25 cellular contexts compared by ENCODE assay signal in the genomic region with DNA sequence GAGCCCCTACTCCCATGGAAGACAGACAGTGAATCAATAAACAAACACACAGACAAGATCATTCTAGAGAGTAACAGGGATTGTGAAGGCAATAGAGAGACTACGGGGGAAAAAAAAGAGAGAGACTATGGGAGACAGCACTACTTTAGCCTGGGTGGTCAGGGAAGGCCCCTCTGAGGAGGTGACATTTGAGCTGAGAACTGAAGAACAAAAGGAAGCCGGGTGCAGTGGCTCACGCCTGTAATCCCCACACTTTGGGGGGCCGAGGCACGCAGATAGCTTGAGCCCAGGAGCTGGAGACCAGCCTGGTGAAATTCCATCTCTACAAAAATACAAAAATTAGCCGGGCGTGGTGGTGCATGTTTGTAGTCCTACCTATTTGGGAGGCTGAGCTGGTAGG. TPM values are rescaled to one million over a fixed set of nuclear protein-coding genes. Genes with fewer than 3 reads are reported as not detected.
"Had no signal": no experiment of that assay in that cellular context is flagged by ENCODE, and none has a peak within 500 bp of the region (broad histone marks: within the 10 kb centered on the region; RNA-seq: fewer than 3 reads in every experiment).

No MANE protein-coding gene starts in this region.

- H2AFZ ChIP-seq: hepatocyte had no signal

- H3K36me3 Mint-ChIP-seq: naive thymus-derived CD8-positive, alpha-beta T cell; stimulated activated effector memory CD8-positive, alpha-beta T cell treated with anti-CD3 and anti-CD28 coated beads, Interleukin-12 subunit alpha, Interleukin-12 subunit beta, amount 100 ng/mL, for 72 hours; type B pancreatic cell had no signal

- H3K9me3 Mint-ChIP-seq: nephron progenitor cell; stimulated activated effector memory CD8-positive, alpha-beta T cell treated with anti-CD3 and anti-CD28 coated beads, Interleukin-12 subunit alpha, Interleukin-12 subunit beta, amount 100 ng/mL, for 72 hours; stimulated activated naive CD8-positive, alpha-beta T cell treated with anti-CD3 and anti-CD28 coated beads, Interleukin-15, Interleukin-2, amounts not matched to agents 100 ng/mL and 50 ng/mL, for 24 hours; type B pancreatic cell had no signal

- H3K27ac Mint-ChIP-seq: naive thymus-derived CD8-positive, alpha-beta T cell; nephron progenitor cell; progenitor cell of endocrine pancreas; stimulated activated effector memory CD8-positive, alpha-beta T cell treated with anti-CD3 and anti-CD28 coated beads, Interleukin-12 subunit alpha, Interleukin-12 subunit beta, amount 100 ng/mL, for 72 hours; stimulated activated naive CD8-positive, alpha-beta T cell treated with anti-CD3 and anti-CD28 coated beads, Interleukin-15, Interleukin-2, amounts not matched to agents 100 ng/mL and 50 ng/mL, for 24 hours; type B pancreatic cell had no signal

- H3K4me1 Mint-ChIP-seq: naive thymus-derived CD8-positive, alpha-beta T cell; stimulated activated effector memory CD8-positive, alpha-beta T cell treated with anti-CD3 and anti-CD28 coated beads, Interleukin-12 subunit alpha, Interleukin-12 subunit beta, amount 100 ng/mL, for 72 hours had no signal

- H3K4me1 ChIP-seq: lower lobe of right lung, right atrium auricular region, sigmoid colon, spleen, suprapubic skin, tibial artery, uterus had no signal

- H3K4me3 Mint-ChIP-seq: naive thymus-derived CD8-positive, alpha-beta T cell; nephron progenitor cell; stimulated activated effector memory CD8-positive, alpha-beta T cell treated with anti-CD3 and anti-CD28 coated beads, Interleukin-12 subunit alpha, Interleukin-12 subunit beta, amount 100 ng/mL, for 72 hours; stimulated activated naive CD8-positive, alpha-beta T cell treated with anti-CD3 and anti-CD28 coated beads, Interleukin-15, Interleukin-2, amounts not matched to agents 100 ng/mL and 50 ng/mL, for 24 hours; type B pancreatic cell had no signal

- H3K79me2 ChIP-seq: hepatocyte had no signal

- H3K4me3 ChIP-seq: hepatocyte, lower lobe of right lung, ovary, right atrium auricular region, sigmoid colon, spleen, suprapubic skin, thoracic aorta, tibial artery, uterus had no signal

- DNase-seq: islet precursor cell; left ventricle myocardium superior; lower lobe of right lung; mammary epithelial cell; mesenchymal stem cell; naive thymus-derived CD8-positive, alpha-beta T cell; nephron progenitor cell; ovary; sigmoid colon; small intestine; spleen; stimulated activated CD4-positive, alpha-beta T cell treated with anti-CD3 and anti-CD28 coated beads, Interleukin-4, amount 100 ng/mL, for 24 hours; stimulated activated naive CD4-positive, alpha-beta T cell; tibial artery; uterus had no signal

- H3K9me3 ChIP-seq: lower lobe of right lung, ovary, right atrium auricular region, sigmoid colon, spleen, suprapubic skin, thoracic aorta, tibial artery, uterus had no signal

- H3K27me3 ChIP-seq: hepatocyte, ovary, right atrium auricular region, uterus had no signal

- H3K4me2 ChIP-seq: hepatocyte had no signal

- H3K36me3 ChIP-seq: lower lobe of right lung, ovary, right atrium auricular region, sigmoid colon, spleen, suprapubic skin, thoracic aorta, tibial artery, uterus had no signal

- ATAC-seq: left lobe of liver; left ventricle myocardium superior; lower lobe of right lung; naive thymus-derived CD8-positive, alpha-beta T cell; stimulated activated effector memory CD8-positive, alpha-beta T cell treated with anti-CD3 and anti-CD28 coated beads, Interleukin-12 subunit alpha, Interleukin-12 subunit beta, amount 100 ng/mL, for 72 hours had no signal

- FAIRE-seq: small intestine had no signal

- H3K27ac ChIP-seq: hepatocyte, lower lobe of right lung, ovary, right atrium auricular region, sigmoid colon, spleen, suprapubic skin, thoracic aorta, tibial artery, uterus had no signal

RNA-seq across cellular contexts. Expression of gene SALL1, which starts 29.2 kb away (rescaled TPM):
- total RNA-seq: left ventricle myocardium superior; lower lobe of right lung; naive thymus-derived CD8-positive, alpha-beta T cell; pulmonary artery endothelial cell; sigmoid colon; spleen; thoracic aorta had no signal
- polyA plus RNA-seq: naive thymus-derived CD8-positive, alpha-beta T cell had no signal
